ENCODE assay signal across 1 cellular context in the genomic region with DNA sequence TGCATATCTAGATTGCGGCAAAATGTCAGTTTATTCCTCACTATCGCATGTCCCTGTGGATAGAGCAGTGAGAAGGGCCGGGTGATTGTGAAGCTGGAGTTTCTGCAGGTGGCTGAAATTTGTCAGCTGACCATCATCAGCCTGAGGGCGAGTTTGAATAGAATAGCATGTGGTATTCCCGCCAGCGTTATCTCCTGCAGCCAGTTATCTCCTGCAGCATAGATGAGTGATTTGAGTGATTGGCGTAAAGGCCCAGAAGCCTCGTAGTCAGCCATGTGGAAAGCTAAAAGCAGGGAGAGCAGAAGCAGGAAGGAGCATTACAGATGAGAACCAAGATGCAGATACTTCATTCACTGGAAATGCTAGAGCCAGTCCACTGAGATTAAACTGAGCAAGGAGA.
TF ChIP-seq lines count a peak whose summit lies in the region.

No MANE protein-coding gene starts in this region.

TF ChIP-seq in K562, 482 proteins besides CTCF, POLR2A, EP300 and RAD21 (continued from another document):
- TF ChIP-seq, protein P1, sequence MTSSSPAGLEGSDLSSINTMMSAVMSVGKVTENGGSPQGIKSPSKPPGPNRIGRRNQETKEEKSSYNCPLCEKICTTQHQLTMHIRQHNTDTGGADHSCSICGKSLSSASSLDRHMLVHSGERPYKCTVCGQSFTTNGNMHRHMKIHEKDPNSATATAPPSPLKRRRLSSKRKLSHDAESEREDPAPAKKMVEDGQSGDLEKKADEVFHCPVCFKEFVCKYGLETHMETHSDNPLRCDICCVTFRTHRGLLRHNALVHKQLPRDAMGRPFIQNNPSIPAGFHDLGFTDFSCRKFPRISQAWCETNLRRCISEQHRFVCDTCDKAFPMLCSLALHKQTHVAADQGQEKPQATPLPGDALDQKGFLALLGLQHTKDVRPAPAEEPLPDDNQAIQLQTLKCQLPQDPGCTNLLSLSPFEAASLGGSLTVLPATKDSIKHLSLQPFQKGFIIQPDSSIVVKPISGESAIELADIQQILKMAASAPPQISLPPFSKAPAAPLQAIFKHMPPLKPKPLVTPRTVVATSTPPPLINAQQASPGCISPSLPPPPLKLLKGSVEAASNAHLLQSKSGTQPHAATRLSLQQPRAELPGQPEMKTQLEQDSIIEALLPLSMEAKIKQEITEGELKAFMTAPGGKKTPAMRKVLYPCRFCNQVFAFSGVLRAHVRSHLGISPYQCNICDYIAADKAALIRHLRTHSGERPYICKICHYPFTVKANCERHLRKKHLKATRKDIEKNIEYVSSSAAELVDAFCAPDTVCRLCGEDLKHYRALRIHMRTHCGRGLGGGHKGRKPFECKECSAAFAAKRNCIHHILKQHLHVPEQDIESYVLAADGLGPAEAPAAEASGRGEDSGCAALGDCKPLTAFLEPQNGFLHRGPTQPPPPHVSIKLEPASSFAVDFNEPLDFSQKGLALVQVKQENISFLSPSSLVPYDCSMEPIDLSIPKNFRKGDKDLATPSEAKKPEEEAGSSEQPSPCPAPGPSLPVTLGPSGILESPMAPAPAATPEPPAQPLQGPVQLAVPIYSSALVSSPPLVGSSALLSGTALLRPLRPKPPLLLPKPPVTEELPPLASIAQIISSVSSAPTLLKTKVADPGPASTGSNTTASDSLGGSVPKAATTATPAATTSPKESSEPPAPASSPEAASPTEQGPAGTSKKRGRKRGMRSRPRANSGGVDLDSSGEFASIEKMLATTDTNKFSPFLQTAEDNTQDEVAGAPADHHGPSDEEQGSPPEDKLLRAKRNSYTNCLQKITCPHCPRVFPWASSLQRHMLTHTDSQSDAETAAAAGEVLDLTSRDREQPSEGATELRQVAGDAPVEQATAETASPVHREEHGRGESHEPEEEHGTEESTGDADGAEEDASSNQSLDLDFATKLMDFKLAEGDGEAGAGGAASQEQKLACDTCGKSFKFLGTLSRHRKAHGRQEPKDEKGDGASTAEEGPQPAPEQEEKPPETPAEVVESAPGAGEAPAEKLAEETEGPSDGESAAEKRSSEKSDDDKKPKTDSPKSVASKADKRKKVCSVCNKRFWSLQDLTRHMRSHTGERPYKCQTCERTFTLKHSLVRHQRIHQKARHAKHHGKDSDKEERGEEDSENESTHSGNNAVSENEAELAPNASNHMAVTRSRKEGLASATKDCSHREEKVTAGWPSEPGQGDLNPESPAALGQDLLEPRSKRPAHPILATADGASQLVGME (CRISPR knock-in tag; IDR thresholded peaks at IDR 0.05), result no peak
- 0 out of 2 replicates have a peak, but pooled peaks have one; percentile 28 for TF ChIP-seq FOSL1 (tag; conservative IDR thresholded peaks at IDR 0.05)
- TF ChIP-seq, protein P2, sequence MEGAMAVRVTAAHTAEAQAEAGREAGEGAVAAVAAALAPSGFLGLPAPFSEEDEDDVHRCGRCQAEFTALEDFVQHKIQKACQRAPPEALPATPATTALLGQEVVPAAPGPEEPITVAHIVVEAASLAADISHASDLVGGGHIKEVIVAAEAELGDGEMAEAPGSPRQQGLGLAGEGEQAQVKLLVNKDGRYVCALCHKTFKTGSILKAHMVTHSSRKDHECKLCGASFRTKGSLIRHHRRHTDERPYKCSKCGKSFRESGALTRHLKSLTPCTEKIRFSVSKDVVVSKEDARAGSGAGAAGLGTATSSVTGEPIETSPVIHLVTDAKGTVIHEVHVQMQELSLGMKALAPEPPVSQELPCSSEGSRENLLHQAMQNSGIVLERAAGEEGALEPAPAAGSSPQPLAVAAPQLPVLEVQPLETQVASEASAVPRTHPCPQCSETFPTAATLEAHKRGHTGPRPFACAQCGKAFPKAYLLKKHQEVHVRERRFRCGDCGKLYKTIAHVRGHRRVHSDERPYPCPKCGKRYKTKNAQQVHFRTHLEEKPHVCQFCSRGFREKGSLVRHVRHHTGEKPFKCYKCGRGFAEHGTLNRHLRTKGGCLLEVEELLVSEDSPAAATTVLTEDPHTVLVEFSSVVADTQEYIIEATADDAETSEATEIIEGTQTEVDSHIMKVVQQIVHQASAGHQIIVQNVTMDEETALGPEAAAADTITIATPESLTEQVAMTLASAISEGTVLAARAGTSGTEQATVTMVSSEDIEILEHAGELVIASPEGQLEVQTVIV (CRISPR knock-in tag; IDR thresholded peaks at IDR 0.05; ENCODE audit: borderline replicate concordance), result no peak
- peak; percentile 29; the same call in 1 of the 2 replicates for TF ChIP-seq CBFA2T2 (conservative IDR thresholded peaks at IDR 0.05)
- no peak for TF ChIP-seq ZNF551 (CRISPR knock-in tag; IDR thresholded peaks at IDR 0.05)
- TF ChIP-seq CBFA2T3 (IDR thresholded peaks at IDR 0.05), result peak; percentile 31; the same call in 1 of the 2 replicates
- TF ChIP-seq, protein P3, sequence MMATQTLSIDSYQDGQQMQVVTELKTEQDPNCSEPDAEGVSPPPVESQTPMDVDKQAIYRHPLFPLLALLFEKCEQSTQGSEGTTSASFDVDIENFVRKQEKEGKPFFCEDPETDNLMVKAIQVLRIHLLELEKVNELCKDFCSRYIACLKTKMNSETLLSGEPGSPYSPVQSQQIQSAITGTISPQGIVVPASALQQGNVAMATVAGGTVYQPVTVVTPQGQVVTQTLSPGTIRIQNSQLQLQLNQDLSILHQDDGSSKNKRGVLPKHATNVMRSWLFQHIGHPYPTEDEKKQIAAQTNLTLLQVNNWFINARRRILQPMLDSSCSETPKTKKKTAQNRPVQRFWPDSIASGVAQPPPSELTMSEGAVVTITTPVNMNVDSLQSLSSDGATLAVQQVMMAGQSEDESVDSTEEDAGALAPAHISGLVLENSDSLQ (IDR thresholded peaks at IDR 0.05), result peak; percentile 89
- TF ChIP-seq L3MBTL2 (IDR thresholded peaks at IDR 0.05), result peak; percentile 88
- TF ChIP-seq, protein P4, sequence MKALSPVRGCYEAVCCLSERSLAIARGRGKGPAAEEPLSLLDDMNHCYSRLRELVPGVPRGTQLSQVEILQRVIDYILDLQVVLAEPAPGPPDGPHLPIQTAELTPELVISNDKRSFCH (CRISPR knock-in tag; IDR thresholded peaks at IDR 0.05), result no peak
- TF ChIP-seq, protein P4 (tag; IDR thresholded peaks at IDR 0.05), result no peak
- 0 out of 2 replicates have a peak, but pooled peaks have one; percentile 42 for TF ChIP-seq ZNF589 (CRISPR knock-in tag; IDR thresholded peaks at IDR 0.05; ENCODE audit: low read depth)
- TF ChIP-seq HNRNPUL1 (IDR thresholded peaks at IDR 0.05; ENCODE audit: low read length), result no peak
- TF ChIP-seq KAT2B (IDR thresholded peaks at IDR 0.05; ENCODE audit: low read depth, low read length), result no peak
- TF ChIP-seq, protein P5, sequence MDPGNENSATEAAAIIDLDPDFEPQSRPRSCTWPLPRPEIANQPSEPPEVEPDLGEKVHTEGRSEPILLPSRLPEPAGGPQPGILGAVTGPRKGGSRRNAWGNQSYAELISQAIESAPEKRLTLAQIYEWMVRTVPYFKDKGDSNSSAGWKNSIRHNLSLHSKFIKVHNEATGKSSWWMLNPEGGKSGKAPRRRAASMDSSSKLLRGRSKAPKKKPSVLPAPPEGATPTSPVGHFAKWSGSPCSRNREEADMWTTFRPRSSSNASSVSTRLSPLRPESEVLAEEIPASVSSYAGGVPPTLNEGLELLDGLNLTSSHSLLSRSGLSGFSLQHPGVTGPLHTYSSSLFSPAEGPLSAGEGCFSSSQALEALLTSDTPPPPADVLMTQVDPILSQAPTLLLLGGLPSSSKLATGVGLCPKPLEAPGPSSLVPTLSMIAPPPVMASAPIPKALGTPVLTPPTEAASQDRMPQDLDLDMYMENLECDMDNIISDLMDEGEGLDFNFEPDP (CRISPR knock-in tag; IDR thresholded peaks at IDR 0.05), result no peak
- no peak for TF ChIP-seq NONO (IDR thresholded peaks at IDR 0.05; ENCODE audit: low read depth in 2 of 2, low read length in 1 of 2)
- peak; percentile 92 for TF ChIP-seq MEIS2 (IDR thresholded peaks at IDR 0.05; ENCODE audit: partially characterized antibody)
- peak; percentile 59 for TF ChIP-seq MYC (IDR thresholded peaks at IDR 0.05; ENCODE audit: low read depth, low read length)
- no peak for TF ChIP-seq MYC (CRISPR knock-in tag; IDR thresholded peaks at IDR 0.05; ENCODE audit: borderline replicate concordance, low read depth)
- no peak for TF ChIP-seq ETV6 (IDR thresholded peaks at IDR 0.05; ENCODE audit: borderline replicate concordance in 1 of 2, low read depth in 2 of 2, low read length in 1 of 2)
- TF ChIP-seq ETV6 (CRISPR knock-in tag; IDR thresholded peaks at IDR 0.05; ENCODE audit: borderline replicate concordance), result no peak
- TF ChIP-seq, protein P6, sequence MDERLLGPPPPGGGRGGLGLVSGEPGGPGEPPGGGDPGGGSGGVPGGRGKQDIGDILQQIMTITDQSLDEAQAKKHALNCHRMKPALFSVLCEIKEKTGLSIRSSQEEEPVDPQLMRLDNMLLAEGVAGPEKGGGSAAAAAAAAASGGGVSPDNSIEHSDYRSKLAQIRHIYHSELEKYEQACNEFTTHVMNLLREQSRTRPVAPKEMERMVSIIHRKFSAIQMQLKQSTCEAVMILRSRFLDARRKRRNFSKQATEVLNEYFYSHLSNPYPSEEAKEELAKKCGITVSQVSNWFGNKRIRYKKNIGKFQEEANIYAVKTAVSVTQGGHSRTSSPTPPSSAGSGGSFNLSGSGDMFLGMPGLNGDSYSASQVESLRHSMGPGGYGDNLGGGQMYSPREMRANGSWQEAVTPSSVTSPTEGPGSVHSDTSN (CRISPR knock-in tag; IDR thresholded peaks at IDR 0.05; ENCODE audit: low read depth), result no peak
- TF ChIP-seq, protein P6 (tag; conservative IDR thresholded peaks at IDR 0.05; ENCODE audit: low read depth), result peak; percentile 72
- TF ChIP-seq, protein P7, sequence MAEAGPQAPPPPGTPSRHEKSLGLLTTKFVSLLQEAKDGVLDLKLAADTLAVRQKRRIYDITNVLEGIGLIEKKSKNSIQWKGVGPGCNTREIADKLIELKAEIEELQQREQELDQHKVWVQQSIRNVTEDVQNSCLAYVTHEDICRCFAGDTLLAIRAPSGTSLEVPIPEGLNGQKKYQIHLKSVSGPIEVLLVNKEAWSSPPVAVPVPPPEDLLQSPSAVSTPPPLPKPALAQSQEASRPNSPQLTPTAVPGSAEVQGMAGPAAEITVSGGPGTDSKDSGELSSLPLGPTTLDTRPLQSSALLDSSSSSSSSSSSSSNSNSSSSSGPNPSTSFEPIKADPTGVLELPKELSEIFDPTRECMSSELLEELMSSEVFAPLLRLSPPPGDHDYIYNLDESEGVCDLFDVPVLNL (CRISPR knock-in tag; IDR thresholded peaks at IDR 0.05; ENCODE audit: low read depth), result peak; percentile 75; the same call in 1 of the 2 replicates
- TF ChIP-seq FOXK1 (CRISPR knock-in tag; IDR thresholded peaks at IDR 0.05; ENCODE audit: borderline replicate concordance), result no peak
- peak; percentile 80; the same call in 1 of the 2 replicates for TF ChIP-seq CTBP1 (IDR thresholded peaks at IDR 0.05; ENCODE audit: borderline replicate concordance)
- TF ChIP-seq MCM7 (IDR thresholded peaks at IDR 0.05), result no peak
- 0 out of 2 replicates have a peak, but pooled peaks have one; percentile 23 for TF ChIP-seq SMAD4 (CRISPR knock-in tag; conservative IDR thresholded peaks at IDR 0.05)
- TF ChIP-seq, protein P8, sequence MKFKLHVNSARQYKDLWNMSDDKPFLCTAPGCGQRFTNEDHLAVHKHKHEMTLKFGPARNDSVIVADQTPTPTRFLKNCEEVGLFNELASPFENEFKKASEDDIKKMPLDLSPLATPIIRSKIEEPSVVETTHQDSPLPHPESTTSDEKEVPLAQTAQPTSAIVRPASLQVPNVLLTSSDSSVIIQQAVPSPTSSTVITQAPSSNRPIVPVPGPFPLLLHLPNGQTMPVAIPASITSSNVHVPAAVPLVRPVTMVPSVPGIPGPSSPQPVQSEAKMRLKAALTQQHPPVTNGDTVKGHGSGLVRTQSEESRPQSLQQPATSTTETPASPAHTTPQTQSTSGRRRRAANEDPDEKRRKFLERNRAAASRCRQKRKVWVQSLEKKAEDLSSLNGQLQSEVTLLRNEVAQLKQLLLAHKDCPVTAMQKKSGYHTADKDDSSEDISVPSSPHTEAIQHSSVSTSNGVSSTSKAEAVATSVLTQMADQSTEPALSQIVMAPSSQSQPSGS (CRISPR knock-in tag; IDR thresholded peaks at IDR 0.05), result no peak
- 0 out of 2 replicates have a peak, but pooled peaks have one; percentile 39 for TF ChIP-seq ZNF584 (CRISPR knock-in tag; IDR thresholded peaks at IDR 0.05; ENCODE audit: low read depth)
- TF ChIP-seq SREBF1 (IDR thresholded peaks at IDR 0.05; ENCODE audit: borderline replicate concordance, low read depth, low read length), result no peak
- peak; percentile 42; the same call in 1 of the 2 replicates for TF ChIP-seq TAL1 (IDR thresholded peaks at IDR 0.05)
- TF ChIP-seq FOS (IDR thresholded peaks at IDR 0.05; ENCODE audit: extremely low read depth, insufficient read length), result no peak
- peak; percentile 60; the same call in 1 of the 2 replicates for TF ChIP-seq SOX6 (IDR thresholded peaks at IDR 0.05)
- peak; percentile 34; the same call in 1 of the 2 replicates for TF ChIP-seq RNF2 (IDR thresholded peaks at IDR 0.05)
- TF ChIP-seq CXXC5 (CRISPR knock-in tag; IDR thresholded peaks at IDR 0.05), result peak; percentile 45
- no peak for TF ChIP-seq ZNF3 (CRISPR knock-in tag; IDR thresholded peaks at IDR 0.05)
- no peak for TF ChIP-seq ZNF197 (CRISPR knock-in tag; IDR thresholded peaks at IDR 0.05; ENCODE audit: low read depth)
